In genomic region chr4:1250527-1250812, GRCh38 we compare ENCODE assay signal across 9 cellular contexts. TPM values are rescaled to one million over a fixed set of nuclear protein-coding genes. Genes with fewer than 3 reads are reported as not detected.
DNase-seq lines count a peak whose midpoint lies in the region; TF ChIP-seq lines count a peak whose summit lies in the region.
"Had no signal": no experiment of that assay in that cellular context is flagged by ENCODE, and none has a peak within 500 bp of the region (broad histone marks: within the 10 kb centered on the region; RNA-seq: fewer than 3 reads in every experiment).

No MANE protein-coding gene starts in this region.

- H3K4me3 ChIP-seq in WERI-Rb-1 (ENCODE audit: low read depth, low read length) (no peak overlapping the region), sigmoid colon (peak overlapping the region in 3 of 4 donors; percentile 42 to 98 (median 94))

- TF ChIP-seq POLR2A in sigmoid colon (IDR thresholded peaks at IDR 0.05) = no peak

- DNase-seq in GM13977 (ENCODE audit: low spot score) (peak; percentile 14), WERI-Rb-1 (no peak), glutamatergic neuron (no peak), sigmoid colon (no peak), NCI-H1694 treated with DMSO at 0.1 percent for 48 hours (lab: John Stamatoyannopoulos, UW) (no peak), AG20443 (ENCODE audit: low spot score) (no peak), D341Med (ENCODE audit: low spot score) (no peak), NCI-H2081 treated with DMSO at 0.1 percent for 48 hours (lab: John Stamatoyannopoulos, UW) (no peak)

- in situ Hi-C loops in GM13977 (cut with MboI; ENCODE audit: low pct_unique_long_range_greater_than_20kb, low sequenced_read_pairs, unreplicated experiment) = loop anchor here (10.0 kb wide), 1 partner anchor 116 kb away; no protein-coding TSS in a partner anchor

- H3K4me1 ChIP-seq in sigmoid colon = peaks cover 0 to 42% (median 40%) of the 10 kb centered on the region in 4 donors

- no peak for TF ChIP-seq CTCF in GM13977 (IDR thresholded peaks at IDR 0.05; ENCODE audit: extremely low read depth, insufficient read depth, missing control alignments)
- no peak for TF ChIP-seq CTCF in WERI-Rb-1 (IDR thresholded peaks at IDR 0.05; ENCODE audit: low read depth, low read length)
- no peak for TF ChIP-seq CTCF in glutamatergic neuron (IDR thresholded peaks at IDR 0.05; ENCODE audit: partially characterized antibody, unreplicated experiment)
- TF ChIP-seq CTCF in sigmoid colon (IDR thresholded peaks at IDR 0.05) = no peak

- TF ChIP-seq EP300 in sigmoid colon (IDR thresholded peaks at IDR 0.05) = no peak

- H3K9me3 ChIP-seq in WERI-Rb-1 (ENCODE audit: severe bottlenecking) (peaks cover 19% of the 10 kb centered on the region), sigmoid colon (no peaks in the 10 kb centered on the region)
- H3K9me3 ChIP-seq: right lobe of liver had no signal

- WGBS in sigmoid colon, 2 donors = 97% methylated on average over 7 of the region's 7 CpGs

- intact Hi-C loops in sigmoid colon (cut with DNase I) = no loop called here

- H3K27me3 ChIP-seq in WERI-Rb-1 (ENCODE audit: insufficient read depth, low read depth, severe bottlenecking) = no peaks in the 10 kb centered on the region
- no peaks in the 10 kb centered on the region for H3K27me3 ChIP-seq in sigmoid colon
- H3K27me3 ChIP-seq: right lobe of liver had no signal

- H3K27me3 Mint-ChIP-seq in glutamatergic neuron (ENCODE audit: unreplicated experiment) = peaks cover 19% of the 10 kb centered on the region

- peaks cover 19% of the 10 kb centered on the region for H3K4me1 Mint-ChIP-seq in glutamatergic neuron (ENCODE audit: low read depth, unreplicated experiment)

- peaks cover 47% of the 10 kb centered on the region for H3K36me3 ChIP-seq in WERI-Rb-1
- peaks cover 0 to 6% (median 0%) of the 10 kb centered on the region in 4 donors for H3K36me3 ChIP-seq in sigmoid colon
- H3K36me3 ChIP-seq: right lobe of liver had no signal

- peaks cover 29% of the 10 kb centered on the region for H3K36me3 Mint-ChIP-seq in glutamatergic neuron (ENCODE audit: unreplicated experiment)

- H3K9me3 Mint-ChIP-seq in glutamatergic neuron (ENCODE audit: unreplicated experiment) = peaks cover 28% of the 10 kb centered on the region

- peak overlapping the region; percentile 85 for H3K4me3 Mint-ChIP-seq in glutamatergic neuron (ENCODE audit: unreplicated experiment)

- peak overlapping the region; percentile 99 for H3K27ac ChIP-seq in WERI-Rb-1
- H3K27ac ChIP-seq in sigmoid colon = peak overlapping the region; percentile 88 to 99 (median 94)

- peak overlapping the region; percentile 88 for H3K27ac Mint-ChIP-seq in glutamatergic neuron (ENCODE audit: unreplicated experiment)

RNA-seq across cellular contexts. Expression of gene CTBP1, which starts 1.5 kb away (rescaled TPM):
- 302 TPM for total RNA-seq in glutamatergic neuron (ENCODE audit: unreplicated experiment)
- 100 to 1,000 TPM in 3 of 4 donors, 10 to 100 TPM in 1; 98.9 to 160 (median 129) TPM for total RNA-seq in sigmoid colon
- polyA plus RNA-seq in sigmoid colon = 100 to 1,000 TPM in 1 of 3 donors, 10 to 100 TPM in 2; 67.9 to 162 (median 71.4) TPM

RNA-seq across cellular contexts. Expression of gene MAEA, which starts 39.2 kb away (rescaled TPM):
- 77.2 TPM for total RNA-seq in glutamatergic neuron (ENCODE audit: unreplicated experiment)
- 10 to 100 TPM; 44.2 to 56.2 (median 49.6) TPM for total RNA-seq in sigmoid colon
- polyA plus RNA-seq in sigmoid colon = 10 to 100 TPM; 51.1 to 89.8 (median 80.0) TPM
